ENCODE assay signal across 2 cellular contexts in the genomic region with DNA sequence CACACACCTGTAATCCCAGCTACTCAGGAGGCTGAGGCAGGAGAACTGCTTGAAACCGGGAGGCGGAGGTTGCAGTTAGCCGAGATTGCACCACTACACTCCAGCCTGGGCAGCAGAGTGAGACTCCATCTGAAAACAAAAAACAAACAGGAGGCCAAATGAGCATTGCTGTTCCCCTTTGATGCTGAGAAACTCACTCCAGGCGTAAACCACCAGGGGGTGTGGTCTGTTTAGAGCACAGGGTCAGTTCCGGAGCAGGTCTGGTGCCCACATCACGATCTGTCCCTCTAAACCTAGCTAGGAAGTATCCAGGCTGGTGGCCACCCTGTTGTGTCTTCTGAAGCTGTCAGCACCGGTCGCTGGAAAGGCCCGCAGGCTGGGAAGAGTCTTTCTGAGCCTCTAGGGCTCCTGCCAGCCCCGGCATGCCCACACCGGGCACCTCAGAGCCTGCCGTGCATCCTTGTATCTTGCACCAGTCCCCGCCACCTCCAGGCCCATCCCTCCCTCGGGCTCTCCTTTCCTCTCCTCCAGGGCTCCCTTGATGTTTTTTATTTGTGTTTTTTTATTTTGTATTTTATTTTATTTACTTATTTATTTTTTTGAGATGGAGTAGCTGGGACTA.
TF ChIP-seq lines count a peak whose summit lies in the region.

No MANE protein-coding gene starts in this region.

TF ChIP-seq in HEK293, 187 proteins besides CTCF, POLR2A, EP300 and RAD21:
- no peak for TF ChIP-seq REST (tag by site-specific recombination; IDR thresholded peaks at IDR 0.05)
- TF ChIP-seq ZNF600 (tag by site-specific recombination; IDR thresholded peaks at IDR 0.05) = peak; percentile 38; the same call in 1 of the 2 replicates
- TF ChIP-seq ZNF121 (tag by site-specific recombination; IDR thresholded peaks at IDR 0.05) = peak; percentile 45; the same call in 1 of the 2 replicates
- TF ChIP-seq, protein P1, sequence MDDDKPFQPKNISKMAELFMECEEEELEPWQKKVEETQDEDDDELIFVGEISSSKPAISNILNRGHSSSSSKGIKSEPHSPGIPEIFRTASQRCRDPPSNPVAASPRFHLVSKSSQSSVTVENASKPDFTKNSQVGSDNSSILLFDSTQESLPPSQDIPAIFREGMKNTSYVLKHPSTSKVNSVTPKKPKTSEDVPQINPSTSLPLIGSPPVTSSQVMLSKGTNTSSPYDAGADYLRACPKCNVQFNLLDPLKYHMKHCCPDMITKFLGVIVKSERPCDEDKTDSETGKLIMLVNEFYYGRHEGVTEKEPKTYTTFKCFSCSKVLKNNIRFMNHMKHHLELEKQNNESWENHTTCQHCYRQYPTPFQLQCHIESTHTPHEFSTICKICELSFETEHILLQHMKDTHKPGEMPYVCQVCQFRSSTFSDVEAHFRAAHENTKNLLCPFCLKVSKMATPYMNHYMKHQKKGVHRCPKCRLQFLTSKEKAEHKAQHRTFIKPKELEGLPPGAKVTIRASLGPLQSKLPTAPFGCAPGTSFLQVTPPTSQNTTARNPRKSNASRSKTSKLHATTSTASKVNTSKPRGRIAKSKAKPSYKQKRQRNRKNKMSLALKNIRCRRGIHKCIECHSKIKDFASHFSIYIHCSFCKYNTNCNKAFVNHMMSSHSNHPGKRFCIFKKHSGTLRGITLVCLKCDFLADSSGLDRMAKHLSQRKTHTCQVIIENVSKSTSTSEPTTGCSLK (tag by site-specific recombination; IDR thresholded peaks at IDR 0.05) = no peak

TF ChIP-seq in SK-N-SH, 30 proteins besides CTCF, POLR2A, EP300 and RAD21:
- TF ChIP-seq USF1 (IDR thresholded peaks at IDR 0.05; ENCODE audit: borderline replicate concordance, low read depth) (no peak), CHD2 (IDR thresholded peaks at IDR 0.05; ENCODE audit: low read length, partially characterized antibody) (no peak), MAX (IDR thresholded peaks at IDR 0.05; ENCODE audit: low read depth) (no peak), MEF2A (IDR thresholded peaks at IDR 0.05; ENCODE audit: borderline replicate concordance, low read depth) (no peak), MXI1 (IDR thresholded peaks at IDR 0.05; ENCODE audit: low read depth, low read length) (no peak), REST (IDR thresholded peaks at IDR 0.05; ENCODE audit: low read depth, low read length) (no peak), SIN3A (IDR thresholded peaks at IDR 0.05; ENCODE audit: borderline replicate concordance, low read depth, low read length) (no peak), GABPA (IDR thresholded peaks at IDR 0.05; ENCODE audit: low read depth) (no peak), FOXJ3 (CRISPR knock-in tag; IDR thresholded peaks at IDR 0.05) (no peak), ZBTB33 (IDR thresholded peaks at IDR 0.05; ENCODE audit: borderline replicate concordance, low read depth) (no peak), JUND (IDR thresholded peaks at IDR 0.05) (no peak), EZH2phosphoT487 (IDR thresholded peaks at IDR 0.05; ENCODE audit: borderline replicate concordance, low read depth) (no peak), TCF12 (IDR thresholded peaks at IDR 0.05) (no peak), TAF1 (IDR thresholded peaks at IDR 0.05; ENCODE audit: borderline replicate concordance, low read depth, low read length) (no peak), FOSL2 (IDR thresholded peaks at IDR 0.05; ENCODE audit: borderline replicate concordance, low read depth) (no peak), TEAD4 (IDR thresholded peaks at IDR 0.05; ENCODE audit: borderline replicate concordance, insufficient read depth) (no peak), FOXM1 (IDR thresholded peaks at IDR 0.05; ENCODE audit: low read depth) (no peak), RCOR1 (IDR thresholded peaks at IDR 0.05; ENCODE audit: low read length) (no peak)
- TF ChIP-seq, protein P2, sequence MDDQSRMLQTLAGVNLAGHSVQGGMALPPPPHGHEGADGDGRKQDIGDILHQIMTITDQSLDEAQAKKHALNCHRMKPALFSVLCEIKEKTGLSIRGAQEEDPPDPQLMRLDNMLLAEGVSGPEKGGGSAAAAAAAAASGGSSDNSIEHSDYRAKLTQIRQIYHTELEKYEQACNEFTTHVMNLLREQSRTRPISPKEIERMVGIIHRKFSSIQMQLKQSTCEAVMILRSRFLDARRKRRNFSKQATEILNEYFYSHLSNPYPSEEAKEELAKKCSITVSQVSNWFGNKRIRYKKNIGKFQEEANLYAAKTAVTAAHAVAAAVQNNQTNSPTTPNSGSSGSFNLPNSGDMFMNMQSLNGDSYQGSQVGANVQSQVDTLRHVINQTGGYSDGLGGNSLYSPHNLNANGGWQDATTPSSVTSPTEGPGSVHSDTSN (IDR thresholded peaks at IDR 0.05) = no peak
